ENCODE assay signal across 28 cellular contexts in the genomic region with DNA sequence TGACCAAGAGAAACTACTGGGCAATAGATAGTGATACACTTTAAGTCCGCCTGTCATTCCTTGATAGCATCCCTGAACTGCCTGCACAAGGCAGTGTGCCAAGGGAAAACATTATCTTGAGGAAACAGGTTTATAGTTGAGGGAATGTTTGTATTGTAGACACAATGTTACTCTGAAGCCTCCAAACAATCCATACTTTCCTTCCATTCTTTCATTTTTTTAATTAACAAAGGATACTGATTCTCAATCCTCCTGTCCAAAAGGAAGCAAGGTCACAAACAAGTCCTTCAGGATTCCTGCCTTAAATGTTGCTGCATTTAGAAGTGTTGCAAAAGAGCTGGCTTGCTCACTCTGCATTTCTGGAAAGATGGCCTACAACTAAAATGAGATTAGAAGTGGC.
A peak's percentile ranks its signal among the peaks of the same experiment; 100 is the strongest.
DNase-seq lines count a peak whose midpoint lies in the region; ATAC-seq, FAIRE-seq and TF ChIP-seq lines count a peak whose summit lies in the region.
"Had no signal": no experiment of that assay in that cellular context is flagged by ENCODE, and none has a peak within 500 bp of the region (broad histone marks: within the 10 kb centered on the region; RNA-seq: fewer than 3 reads in every experiment).

No MANE protein-coding gene starts in this region.

- ATAC-seq in heart left ventricle (peak in 3 of 4 donors; percentile 49 to 61 (median 54)), HG03342 (IDR thresholded peaks at IDR 0.05; ENCODE audit: unreplicated experiment) (no peak), HG02938 (IDR thresholded peaks at IDR 0.05; ENCODE audit: unreplicated experiment) (no peak)
- ATAC-seq: activated naive CD8-positive, alpha-beta T cell treated with anti-CD3 and anti-CD28 coated beads, Interleukin-2, amount 50 U/mL, for 24 hours; CD8-positive, alpha-beta T cell; GM23338; Panc1; stimulated activated naive CD8-positive, alpha-beta T cell treated with anti-CD3 and anti-CD28 coated beads, Interleukin-15, amount 100 ng/mL, for 72 hours; WTC11 had no signal

- H3K27ac ChIP-seq in C4-2B (peak overlapping the region; percentile 46), heart left ventricle (peak overlapping the region in 10 of 12 donors; percentile 5 to 66 (median 32))
- H3K27ac ChIP-seq: prostate gland had no signal

- H3K4me3 ChIP-seq in bronchial epithelial cell (ENCODE audit: low read depth, low read length) (no peak overlapping the region), heart left ventricle (no peak overlapping the region)
- H3K4me3 ChIP-seq: GM23338, prostate gland, transverse colon had no signal

- DNase-seq in bronchial epithelial cell (ENCODE audit: low read depth), result peak; percentile 10
- no peak for DNase-seq in heart left ventricle
- DNase-seq in lung microvascular endothelial cell (ENCODE audit: low read depth in 2 of 2), result peak; percentile 38 to 87
- DNase-seq in NCI-H2227 (lab: John Stamatoyannopoulos, UW; ENCODE audit: unreplicated experiment), result no peak
- DNase-seq in NCI-H1930 (lab: John Stamatoyannopoulos, UW), result no peak
- DNase-seq: activated CD4-positive, alpha-beta T cell treated with anti-CD3 and anti-CD28 coated beads, Interleukin-2, amount 10 ng/mL, durations not matched to agents 7 days and 5 days; activated gamma-delta T cell treated with Interleukin-2 at 50 U/mL for 16 hours; activated naive CD8-positive, alpha-beta T cell treated with anti-CD3 and anti-CD28 coated beads, Interleukin-2, amount 50 U/mL, for 24 hours; activated T-cell treated with anti-CD3 and anti-CD28 coated beads, Interleukin-2, amount 50 U/mL, for 24 hours; CD8-positive, alpha-beta T cell; effector CD4-positive, alpha-beta T cell; HFFc6; NCI-H1048; NCI-H187; NCI-H2227 treated with DMSO at 0.1 percent for 48 hours; NCI-H526 treated with DMSO at 0.1 percent for 48 hours; SIG-M5; stimulated activated naive CD8-positive, alpha-beta T cell treated with anti-CD3 and anti-CD28 coated beads, Interleukin-15, amount 100 ng/mL, for 72 hours; transverse colon had no signal

- H3K36me3 ChIP-seq in bronchial epithelial cell (ENCODE audit: control insufficient read depth, insufficient read depth, low read length) (no peaks in the 10 kb centered on the region), heart left ventricle (peaks cover 0 to 16% (median 0%) of the 10 kb centered on the region in 9 donors)
- H3K36me3 ChIP-seq: prostate gland, transverse colon had no signal

- no peak for TF ChIP-seq POLR2A in heart left ventricle (IDR thresholded peaks at IDR 0.05)

- TF ChIP-seq CTCF in C4-2B (conservative IDR thresholded peaks at IDR 0.05) (no peak), bronchial epithelial cell (IDR thresholded peaks at IDR 0.05; ENCODE audit: insufficient read depth, low read length, severe bottlenecking) (no peak), heart left ventricle (IDR thresholded peaks at IDR 0.05) (no peak)

- H3K4me1 ChIP-seq in heart left ventricle, result peaks cover 0 to 46% (median 27%) of the 10 kb centered on the region in 12 donors
- H3K4me1 ChIP-seq: prostate gland had no signal

- 30 to 64% (median 44%) methylated on average over 1 of the region's 1 CpG for WGBS in heart left ventricle, 4 donors

- FAIRE-seq in bronchial epithelial cell (lab: Jason Lieb, UNC), result no peak
- FAIRE-seq: GM12891, islet of Langerhans had no signal

- H3K9me3 ChIP-seq in heart left ventricle, result no peaks in the 10 kb centered on the region
- H3K9me3 ChIP-seq: prostate gland, transverse colon had no signal

- H3K27me3 ChIP-seq in bronchial epithelial cell (ENCODE audit: control insufficient read depth, insufficient read depth, low read length) (no peaks in the 10 kb centered on the region), heart left ventricle (no peaks in the 10 kb centered on the region)
- H3K27me3 ChIP-seq: transverse colon had no signal

- intact Hi-C loops in heart left ventricle (cut with DNase I), result no loop called here

Comparison
In these comparisons a context has a peak if more than half of its experiments do, and no peak if none do; other contexts are left out.
1. DNase-seq: peak in bronchial epithelial cell (single experiment) and lung microvascular endothelial cell (2 of 2); none in heart left ventricle (0 of 5), NCI-H2227 (single experiment) and NCI-H1930 (0 of 2).
2. ATAC-seq: peak in heart left ventricle (3 of 4); none in HG03342 (single experiment) and HG02938 (single experiment).